ENCODE assay signal across 1 cellular context in genomic region chr4:76447326-76447954, GRCh38.
TF ChIP-seq lines count a peak whose summit lies in the region.

No MANE protein-coding gene starts in this region.

TF ChIP-seq in IMR-90, 13 proteins besides CTCF, POLR2A, EP300 and RAD21:
- TF ChIP-seq RFX5 (IDR thresholded peaks at IDR 0.05; ENCODE audit: low read depth, low read length) (no peak), FOS (IDR thresholded peaks at IDR 0.05; ENCODE audit: low read depth, low read length) (no peak), MAFK (IDR thresholded peaks at IDR 0.05; ENCODE audit: low read depth, low read length) (no peak), ELK1 (IDR thresholded peaks at IDR 0.05; ENCODE audit: borderline replicate concordance, low read depth, low read length) (no peak), NFE2L2 (IDR thresholded peaks at IDR 0.05; ENCODE audit: low read depth, low read length) (no peak), SMC3 (IDR thresholded peaks at IDR 0.05; ENCODE audit: low read depth, low read length) (no peak), CHD1 (IDR thresholded peaks at IDR 0.05; ENCODE audit: low read depth, low read length) (no peak), RCOR1 (IDR thresholded peaks at IDR 0.05; ENCODE audit: insufficient replicate concordance, low read length) (no peak), MAZ (IDR thresholded peaks at IDR 0.05; ENCODE audit: borderline replicate concordance, low read depth, low read length) (no peak), BHLHE40 (IDR thresholded peaks at IDR 0.05; ENCODE audit: low read depth, low read length) (no peak), CEBPB (IDR thresholded peaks at IDR 0.05; ENCODE audit: low read depth, low read length) (no peak), USF2 (IDR thresholded peaks at IDR 0.05; ENCODE audit: low read depth, low read length) (no peak), MXI1 (IDR thresholded peaks at IDR 0.05; ENCODE audit: borderline replicate concordance, low read depth, low read length) (no peak)
TF ChIP-seq in IMR-90: peak in this region for 0.
